ENCODE assay signal across 1 cellular context in genomic region chr10:124386186-124387077, GRCh38.
TF ChIP-seq lines count a peak whose summit lies in the region.

No MANE protein-coding gene starts in this region.

TF ChIP-seq in HEK293T, 16 proteins besides CTCF, POLR2A, EP300 and RAD21:
- no peak for TF ChIP-seq SUZ12 (IDR thresholded peaks at IDR 0.05)
- no peak for TF ChIP-seq FOXM1 (IDR thresholded peaks at IDR 0.05; ENCODE audit: borderline replicate concordance)
- no peak for TF ChIP-seq ELF4 (IDR thresholded peaks at IDR 0.05)
- no peak for TF ChIP-seq LEF1 (IDR thresholded peaks at IDR 0.05; ENCODE audit: borderline replicate concordance)
- no peak for TF ChIP-seq FOXA1 (IDR thresholded peaks at IDR 0.05)
- TF ChIP-seq HDGF (IDR thresholded peaks at IDR 0.05; ENCODE audit: borderline replicate concordance) = no peak
- no peak for TF ChIP-seq CTBP1 (IDR thresholded peaks at IDR 0.05; ENCODE audit: borderline replicate concordance)
- TF ChIP-seq FOXK2 (IDR thresholded peaks at IDR 0.05) = no peak
- no peak for TF ChIP-seq ZNF384 (IDR thresholded peaks at IDR 0.05)
- no peak for TF ChIP-seq NFRKB (IDR thresholded peaks at IDR 0.05)
- no peak for TF ChIP-seq TARDBP (IDR thresholded peaks at IDR 0.05)
- TF ChIP-seq BHLHE40 (IDR thresholded peaks at IDR 0.05; ENCODE audit: borderline replicate concordance) = no peak
- no peak for TF ChIP-seq ARNT (IDR thresholded peaks at IDR 0.05)
- TF ChIP-seq PKNOX1 (IDR thresholded peaks at IDR 0.05) = no peak
- TF ChIP-seq L3MBTL2 (conservative IDR thresholded peaks at IDR 0.05) = no peak
- TF ChIP-seq SP1 (IDR thresholded peaks at IDR 0.05) = no peak
